ENCODE assay signal across 13 cellular contexts in genomic region chr12:3492868-3493224, GRCh38. TPM values are rescaled to one million over a fixed set of nuclear protein-coding genes. Genes with fewer than 3 reads are reported as not detected.
A peak's percentile ranks its signal among the peaks of the same experiment; 100 is the strongest.
DNase-seq lines count a peak whose midpoint lies in the region; ATAC-seq and TF ChIP-seq lines count a peak whose summit lies in the region.
"Had no signal": no experiment of that assay in that cellular context is flagged by ENCODE, and none has a peak within 500 bp of the region (broad histone marks: within the 10 kb centered on the region; RNA-seq: fewer than 3 reads in every experiment).

No MANE protein-coding gene starts in this region.

- 1% methylated on average over 9 to 15 of the region's 18 CpGs for WGBS in mesodermal cell (ENCODE audit: insufficient coverage in 2 of 2), 2 experiments
- WGBS in sigmoid colon, 2 donors = 2 to 7% methylated on average over 18 of the region's 18 CpGs

- CTCF ChIA-PET in RWPE1 (lab: Yijun Ruan, JAX) = interaction anchor here (0.7 kb wide), 1 partner anchor 146 kb away, joined by 3 read pairs; no protein-coding TSS in a partner anchor

- TF ChIP-seq CTCF in RWPE1 (conservative IDR thresholded peaks at IDR 0.05; ENCODE audit: low read depth) (no peak), sigmoid colon (IDR thresholded peaks at IDR 0.05) (no peak), vagina (IDR thresholded peaks at IDR 0.05) (no peak)

- H3K9ac ChIP-seq in BLaER1 = peak overlapping the region; percentile 25; the same call in 1 of the 2 replicates

- POLR2A ChIA-PET in RWPE1 (lab: Yijun Ruan, JAX; ENCODE audit: low non-redundant PET) = no interaction called here

- H3K36me3 ChIP-seq in BLaER1 (no peaks in the 10 kb centered on the region), mesodermal cell (ENCODE audit: control insufficient read depth, insufficient read depth, low read length) (no peaks in the 10 kb centered on the region), sigmoid colon (no peaks in the 10 kb centered on the region), vagina (no peaks in the 10 kb centered on the region)
- H3K36me3 ChIP-seq: esophagus muscularis mucosa, right lobe of liver had no signal

- H4K20me1 ChIP-seq in BLaER1 = peaks cover 21% of the 10 kb centered on the region

- intact Hi-C loops in sigmoid colon (cut with DNase I) (no loop called here), vagina (cut with DNase I) (no loop called here)

- ATAC-seq in HG03457 (IDR thresholded peaks at IDR 0.05; ENCODE audit: unreplicated experiment) = no peak
- ATAC-seq in GM19035 (IDR thresholded peaks at IDR 0.05; ENCODE audit: unreplicated experiment) = no peak

- H3K27ac ChIP-seq in BLaER1 (no peak overlapping the region), RWPE1 (peak overlapping the region; percentile 4; the same call in 1 of the 2 replicates), mesodermal cell (ENCODE audit: low read depth, low read length, severe bottlenecking) (no peak overlapping the region), sigmoid colon (no peak overlapping the region), vagina (no peak overlapping the region)
- H3K27ac ChIP-seq: esophagus muscularis mucosa, right lobe of liver, testis had no signal

- no peak for TF ChIP-seq POLR2A in sigmoid colon (IDR thresholded peaks at IDR 0.05)
- no peak for TF ChIP-seq POLR2A in vagina (IDR thresholded peaks at IDR 0.05)

- H3K9me3 ChIP-seq in BLaER1 = 0 out of 2 replicates have a peak, but pooled peaks cover 5% of the 10 kb centered on the region
- no peaks in the 10 kb centered on the region for H3K9me3 ChIP-seq in mesodermal cell (ENCODE audit: control insufficient read depth, low read length)
- no peaks in the 10 kb centered on the region for H3K9me3 ChIP-seq in sigmoid colon
- no peaks in the 10 kb centered on the region for H3K9me3 ChIP-seq in vagina
- H3K9me3 ChIP-seq: esophagus muscularis mucosa, mucosa of descending colon, right lobe of liver, testis had no signal

- H3K4me1 ChIP-seq in BLaER1 (peaks cover 30% of the 10 kb centered on the region), mesodermal cell (ENCODE audit: control insufficient read depth, insufficient read depth, low read length, poor library complexity, severe bottlenecking) (peaks cover 26% of the 10 kb centered on the region), sigmoid colon (peaks cover 0 to 30% (median 20%) of the 10 kb centered on the region in 4 donors), vagina (peaks cover 10% of the 10 kb centered on the region)
- H3K4me1 ChIP-seq: right lobe of liver had no signal

- H3K4me2 ChIP-seq in BLaER1 = peak overlapping the region; percentile 100

- H3K27me3 ChIP-seq in BLaER1 (peaks cover 52% of the 10 kb centered on the region), sigmoid colon (peaks cover 45 to 80% (median 60%) of the 10 kb centered on the region in 3 donors), vagina (peaks cover 18% of the 10 kb centered on the region)
- H3K27me3 ChIP-seq: testis had no signal

- DNase-seq in DMS79 treated with DMSO at 0.1 percent for 48 hours (lab: John Stamatoyannopoulos, UW) = peak; percentile 58
- no peak for DNase-seq in RWPE1 (ENCODE audit: low spot score)
- no peak for DNase-seq in sigmoid colon
- no peak for DNase-seq in vagina (ENCODE audit: extremely low spot score in 2 of 2)
- DNase-seq: NCI-H187 treated with DMSO at 0.1 percent for 48 hours had no signal

- no peak for TF ChIP-seq EP300 in sigmoid colon (IDR thresholded peaks at IDR 0.05)

- H3K4me3 ChIP-seq in BLaER1 = peak overlapping the region; percentile 67
- peak overlapping the region; percentile 24 for H3K4me3 ChIP-seq in mesodermal cell (ENCODE audit: extremely low read depth, insufficient read depth, low read length, poor library complexity, severe bottlenecking)
- H3K4me3 ChIP-seq in sigmoid colon = no peak overlapping the region
- no peak overlapping the region for H3K4me3 ChIP-seq in vagina
- H3K4me3 ChIP-seq: esophagus muscularis mucosa, mucosa of descending colon, right lobe of liver had no signal

RNA-seq across cellular contexts. Expression of gene PRMT8, which starts 1.8 kb away (rescaled TPM):
- polyA plus RNA-seq in mesodermal cell (2013, experiment 1 of 2) = 0.41 TPM
- polyA plus RNA-seq in mesodermal cell (2013, experiment 2 of 2) = 0.25 TPM
- total RNA-seq in sigmoid colon (1 to 10 TPM in 1 of 4 donors, not detected in 3; 1.1 TPM), vagina (not detected)
- polyA plus RNA-seq in sigmoid colon = under 1 TPM in 1 of 3 donors, not detected in 2; 0.01 TPM
- total RNA-seq: esophagus muscularis mucosa, right lobe of liver had no signal

Comparison
In these comparisons a context has a peak if more than half of its experiments do, and no peak if none do; other contexts are left out.
1. H3K4me3 ChIP-seq: peak in BLaER1 (single experiment) and mesodermal cell (single experiment); none in sigmoid colon (0 of 4) and vagina (0 of 2).